ENCODE assay signal across 1 cellular context in genomic region chr4:55948726-55949479, GRCh38.
TF ChIP-seq lines count a peak whose summit lies in the region.

Gene CEP135, plus strand, starts transcription at chr4:55948945. Its CDS starts 3,186 bp downstream, at chr4:55952131.

TF ChIP-seq in GM12878, 131 proteins besides CTCF, POLR2A, EP300 and RAD21 (continued from another document and continues in another):
- TF ChIP-seq ZZZ3 (IDR thresholded peaks at IDR 0.05; ENCODE audit: control insufficient read depth, insufficient read length, low read depth) (no peak), BACH1 (IDR thresholded peaks at IDR 0.05; ENCODE audit: borderline replicate concordance) (peak; percentile 47; the same call in 1 of the 2 replicates), POLR2AphosphoS2 (IDR thresholded peaks at IDR 0.05; ENCODE audit: low read depth, low read length) (0 out of 2 replicates have a peak, but pooled peaks have one; percentile 46), MTA2 (IDR thresholded peaks at IDR 0.05; ENCODE audit: low read depth) (no peak), BMI1 (IDR thresholded peaks at IDR 0.05; ENCODE audit: borderline replicate concordance) (peak; percentile 93), ZBED1 (IDR thresholded peaks at IDR 0.05; ENCODE audit: borderline replicate concordance) (no peak), ZNF592 (IDR thresholded peaks at IDR 0.05) (no peak; the same call in 1 of the 2 replicates), KLF5 (IDR thresholded peaks at IDR 0.05; ENCODE audit: partially characterized antibody) (peak; percentile 73), NRF1 (conservative IDR thresholded peaks at IDR 0.05; ENCODE audit: low read depth, low read length) (no peak), SIN3A (IDR thresholded peaks at IDR 0.05; ENCODE audit: low read depth, low read length) (peak; percentile 99), TARDBP (IDR thresholded peaks at IDR 0.05; ENCODE audit: borderline replicate concordance) (0 out of 2 replicates have a peak, but pooled peaks have one; percentile 72), IRF5 (IDR thresholded peaks at IDR 0.05; ENCODE audit: borderline replicate concordance) (no peak), HDGF (IDR thresholded peaks at IDR 0.05) (no peak), ZNF24 (IDR thresholded peaks at IDR 0.05) (peak; percentile 58; the same call in 1 of the 2 replicates), PRDM15 (CRISPR knock-in tag; IDR thresholded peaks at IDR 0.05) (no peak), EED (IDR thresholded peaks at IDR 0.05; ENCODE audit: low read depth) (no peak), HSF1 (IDR thresholded peaks at IDR 0.05; ENCODE audit: low read depth, low read length) (no peak), NFYA (IDR thresholded peaks at IDR 0.05; ENCODE audit: borderline replicate concordance, low read depth, low read length) (no peak), CHD4 (IDR thresholded peaks at IDR 0.05) (no peak), TAF1 (IDR thresholded peaks at IDR 0.05; ENCODE audit: borderline replicate concordance, low read depth, low read length) (peak; percentile 71), YBX1 (IDR thresholded peaks at IDR 0.05) (no peak), PKNOX1 (IDR thresholded peaks at IDR 0.05) (0 out of 2 replicates have a peak, but pooled peaks have one; percentile 12), RUNX3 (IDR thresholded peaks at IDR 0.05; ENCODE audit: low read length) (peak; percentile 50), EZH2 (IDR thresholded peaks at IDR 0.05; ENCODE audit: borderline replicate concordance, control insufficient read depth, low read depth, low read length) (no peak), MEF2B (IDR thresholded peaks at IDR 0.05; ENCODE audit: partially characterized antibody, poor library complexity, severe bottlenecking) (peak; percentile 16), FOXM1 (IDR thresholded peaks at IDR 0.05; ENCODE audit: low read depth, low read length) (no peak; the same call in none of the 2 replicates), STAT3 (IDR thresholded peaks at IDR 0.05; ENCODE audit: low read depth, low read length) (no peak), MEF2A (IDR thresholded peaks at IDR 0.05; ENCODE audit: insufficient read depth, low read depth, low read length) (peak; percentile 63; the same call in 1 of the 2 replicates), ASH2L (IDR thresholded peaks at IDR 0.05; ENCODE audit: borderline replicate concordance, low read depth) (peak; percentile 80; the same call in 1 of the 2 replicates), KDM1A (IDR thresholded peaks at IDR 0.05; ENCODE audit: borderline replicate concordance) (no peak), NBN (IDR thresholded peaks at IDR 0.05) (no peak), ZNF687 (IDR thresholded peaks at IDR 0.05) (0 out of 2 replicates have a peak, but pooled peaks have one; percentile 41), NFIC (IDR thresholded peaks at IDR 0.05; ENCODE audit: low read depth, low read length) (no peak), ATF7 (IDR thresholded peaks at IDR 0.05; ENCODE audit: low read depth) (no peak), SMAD1 (IDR thresholded peaks at IDR 0.05; ENCODE audit: low read depth, partially characterized antibody) (no peak), RAD51 (IDR thresholded peaks at IDR 0.05) (no peak)
- TF ChIP-seq, protein P1, sequence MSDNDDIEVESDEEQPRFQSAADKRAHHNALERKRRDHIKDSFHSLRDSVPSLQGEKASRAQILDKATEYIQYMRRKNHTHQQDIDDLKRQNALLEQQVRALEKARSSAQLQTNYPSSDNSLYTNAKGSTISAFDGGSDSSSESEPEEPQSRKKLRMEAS (IDR thresholded peaks at IDR 0.05; ENCODE audit: low read depth, low read length): peak; percentile 79; the same call in 1 of the 2 replicates
- TF ChIP-seq, protein P2, sequence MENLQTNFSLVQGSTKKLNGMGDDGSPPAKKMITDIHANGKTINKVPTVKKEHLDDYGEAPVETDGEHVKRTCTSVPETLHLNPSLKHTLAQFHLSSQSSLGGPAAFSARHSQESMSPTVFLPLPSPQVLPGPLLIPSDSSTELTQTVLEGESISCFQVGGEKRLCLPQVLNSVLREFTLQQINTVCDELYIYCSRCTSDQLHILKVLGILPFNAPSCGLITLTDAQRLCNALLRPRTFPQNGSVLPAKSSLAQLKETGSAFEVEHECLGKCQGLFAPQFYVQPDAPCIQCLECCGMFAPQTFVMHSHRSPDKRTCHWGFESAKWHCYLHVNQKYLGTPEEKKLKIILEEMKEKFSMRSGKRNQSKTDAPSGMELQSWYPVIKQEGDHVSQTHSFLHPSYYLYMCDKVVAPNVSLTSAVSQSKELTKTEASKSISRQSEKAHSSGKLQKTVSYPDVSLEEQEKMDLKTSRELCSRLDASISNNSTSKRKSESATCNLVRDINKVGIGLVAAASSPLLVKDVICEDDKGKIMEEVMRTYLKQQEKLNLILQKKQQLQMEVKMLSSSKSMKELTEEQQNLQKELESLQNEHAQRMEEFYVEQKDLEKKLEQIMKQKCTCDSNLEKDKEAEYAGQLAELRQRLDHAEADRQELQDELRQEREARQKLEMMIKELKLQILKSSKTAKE (IDR thresholded peaks at IDR 0.05; ENCODE audit: low read depth, poor library complexity, severe bottlenecking): no peak
- TF ChIP-seq, protein P3, sequence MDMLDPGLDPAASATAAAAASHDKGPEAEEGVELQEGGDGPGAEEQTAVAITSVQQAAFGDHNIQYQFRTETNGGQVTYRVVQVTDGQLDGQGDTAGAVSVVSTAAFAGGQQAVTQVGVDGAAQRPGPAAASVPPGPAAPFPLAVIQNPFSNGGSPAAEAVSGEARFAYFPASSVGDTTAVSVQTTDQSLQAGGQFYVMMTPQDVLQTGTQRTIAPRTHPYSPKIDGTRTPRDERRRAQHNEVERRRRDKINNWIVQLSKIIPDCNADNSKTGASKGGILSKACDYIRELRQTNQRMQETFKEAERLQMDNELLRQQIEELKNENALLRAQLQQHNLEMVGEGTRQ (IDR thresholded peaks at IDR 0.05; ENCODE audit: borderline replicate concordance, low read depth, low read length): no peak
- TF ChIP-seq, protein P4, sequence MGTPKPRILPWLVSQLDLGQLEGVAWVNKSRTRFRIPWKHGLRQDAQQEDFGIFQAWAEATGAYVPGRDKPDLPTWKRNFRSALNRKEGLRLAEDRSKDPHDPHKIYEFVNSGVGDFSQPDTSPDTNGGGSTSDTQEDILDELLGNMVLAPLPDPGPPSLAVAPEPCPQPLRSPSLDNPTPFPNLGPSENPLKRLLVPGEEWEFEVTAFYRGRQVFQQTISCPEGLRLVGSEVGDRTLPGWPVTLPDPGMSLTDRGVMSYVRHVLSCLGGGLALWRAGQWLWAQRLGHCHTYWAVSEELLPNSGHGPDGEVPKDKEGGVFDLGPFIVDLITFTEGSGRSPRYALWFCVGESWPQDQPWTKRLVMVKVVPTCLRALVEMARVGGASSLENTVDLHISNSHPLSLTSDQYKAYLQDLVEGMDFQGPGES (IDR thresholded peaks at IDR 0.05): no peak
